12 cellular contexts compared by ENCODE assay signal in the genomic region with DNA sequence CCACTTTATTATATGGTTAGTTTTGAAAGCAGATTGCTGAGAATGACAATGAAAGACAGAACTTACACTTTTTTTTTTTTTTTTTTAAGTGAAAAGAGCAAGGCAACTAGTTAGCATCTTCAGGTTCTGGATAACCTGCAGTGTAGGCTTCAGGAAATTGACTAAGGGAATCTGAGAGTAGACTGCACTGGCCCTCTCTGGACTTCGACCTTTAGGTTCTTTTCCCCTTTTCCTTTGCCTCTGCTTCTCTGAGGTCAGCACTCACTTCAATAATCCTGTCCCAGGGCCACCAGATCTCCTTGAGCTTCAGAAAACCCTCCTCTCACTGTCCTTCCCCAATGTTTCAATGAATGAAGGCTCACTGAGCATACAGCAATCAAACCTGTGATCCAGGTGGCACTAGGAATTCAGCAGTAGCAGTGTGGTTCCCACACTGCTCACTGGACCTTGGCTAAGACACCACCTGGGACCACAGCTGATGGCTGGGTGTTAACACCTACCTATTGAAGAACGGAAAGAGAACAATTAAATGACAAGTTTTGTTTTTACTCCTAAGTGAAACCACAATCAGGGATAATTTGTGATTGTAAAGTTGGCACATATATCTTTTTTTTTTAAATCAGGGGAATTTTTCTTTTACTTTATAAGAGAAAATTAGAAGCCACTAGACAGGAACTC.
DNase-seq lines count a peak whose midpoint lies in the region; ATAC-seq and TF ChIP-seq lines count a peak whose summit lies in the region.
"Had no signal": no experiment of that assay in that cellular context is flagged by ENCODE, and none has a peak within 500 bp of the region (broad histone marks: within the 10 kb centered on the region; RNA-seq: fewer than 3 reads in every experiment).

No MANE protein-coding gene starts in this region.

- H3K27ac ChIP-seq in CD8-positive, alpha-beta T cell (ENCODE audit: low read depth, low read length), result no peak overlapping the region
- no peak overlapping the region for H3K27ac ChIP-seq in RWPE1
- H3K27ac ChIP-seq: neutrophil had no signal

- H3K9me3 ChIP-seq in CD8-positive, alpha-beta T cell (ENCODE audit: low read length), result no peaks in the 10 kb centered on the region
- H3K9me3 ChIP-seq: neutrophil had no signal

- 76 to 79% methylated on average over 2 of the region's 2 CpGs for WGBS in lower leg skin, 2 donors

- H3K4me3 Mint-ChIP-seq in CD8-positive, alpha-beta T cell, result no peak overlapping the region
- H3K4me3 Mint-ChIP-seq in activated T-helper 17 cell treated with anti-CD3 and anti-CD28 coated beads, Interleukin-2, amount 50 U/mL, for 72 hours, result peak overlapping the region; percentile 44
- H3K4me3 Mint-ChIP-seq: brain had no signal

- TF ChIP-seq CTCF in CD8-positive, alpha-beta T cell (IDR thresholded peaks at IDR 0.05), result no peak
- TF ChIP-seq CTCF in lower leg skin (IDR thresholded peaks at IDR 0.05) (no peak), RWPE1 (conservative IDR thresholded peaks at IDR 0.05; ENCODE audit: low read depth) (no peak)

- H3K4me1 ChIP-seq in CD8-positive, alpha-beta T cell (ENCODE audit: insufficient read depth, low read length), result peaks cover 24% of the 10 kb centered on the region

- DNase-seq in CD8-positive, alpha-beta T cell, result no peak
- DNase-seq in lower leg skin (ENCODE audit: low spot score in 2 of 2) (no peak), left colon (no peak), RWPE1 (ENCODE audit: low spot score) (no peak), activated gamma-delta T cell treated with Interleukin-2 at 50 U/mL for 16 hours (no peak)
- DNase-seq: DMS 273 treated with DMSO at 0.1 percent for 48 hours, NCI-H2227 treated with DMSO at 0.1 percent for 48 hours had no signal

- TF ChIP-seq POLR2A in lower leg skin (IDR thresholded peaks at IDR 0.05), result no peak

- no peak overlapping the region for H3K4me3 ChIP-seq in CD8-positive, alpha-beta T cell (ENCODE audit: low read depth, low read length)
- no peak overlapping the region for H3K4me3 ChIP-seq in lower leg skin (ENCODE audit: low read depth, poor library complexity, severe bottlenecking)

- peak; percentile 20 for ATAC-seq in CD8-positive, alpha-beta T cell
- ATAC-seq in GM19025 (IDR thresholded peaks at IDR 0.05; ENCODE audit: low read depth, unreplicated experiment) (peak; percentile 76), HG02973 (IDR thresholded peaks at IDR 0.05; ENCODE audit: unreplicated experiment) (peak; percentile 67), left colon (no peak)
- ATAC-seq in activated T-helper 17 cell treated with anti-CD3 and anti-CD28 coated beads, Interleukin-2, amount 50 U/mL, for 72 hours (replicated peaks), result peak; percentile 69

- no peaks in the 10 kb centered on the region for H3K27me3 ChIP-seq in CD8-positive, alpha-beta T cell (ENCODE audit: insufficient read depth, low read length)

- no peaks in the 10 kb centered on the region for H3K36me3 Mint-ChIP-seq in CD8-positive, alpha-beta T cell
- no peaks in the 10 kb centered on the region for H3K36me3 Mint-ChIP-seq in activated T-helper 17 cell treated with anti-CD3 and anti-CD28 coated beads, Interleukin-2, amount 50 U/mL, for 72 hours (ENCODE audit: low read depth)
- H3K36me3 Mint-ChIP-seq: brain had no signal

- peak overlapping the region; percentile 70 for H3K27ac Mint-ChIP-seq in CD8-positive, alpha-beta T cell
- peak overlapping the region; percentile 39 for H3K27ac Mint-ChIP-seq in activated T-helper 17 cell treated with anti-CD3 and anti-CD28 coated beads, Interleukin-2, amount 50 U/mL, for 72 hours

- H3K9me3 Mint-ChIP-seq in CD8-positive, alpha-beta T cell, result peaks cover 3% of the 10 kb centered on the region
- no peaks in the 10 kb centered on the region for H3K9me3 Mint-ChIP-seq in activated T-helper 17 cell treated with anti-CD3 and anti-CD28 coated beads, Interleukin-2, amount 50 U/mL, for 72 hours

- CTCF ChIA-PET in CD8-positive, alpha-beta T cell (lab: Charles Lee), result interaction anchor here (0.7 kb wide), 1 partner anchor 147 kb away, joined by 4 read pairs; no protein-coding TSS in a partner anchor
- CTCF ChIA-PET in RWPE1 (lab: Yijun Ruan, JAX), result interaction anchor here (0.6 kb wide), 1 partner anchor 963 kb away, joined by 3 read pairs; no protein-coding TSS in a partner anchor

- H3K27me3 Mint-ChIP-seq in CD8-positive, alpha-beta T cell (ENCODE audit: low read depth), result no peaks in the 10 kb centered on the region
- no peaks in the 10 kb centered on the region for H3K27me3 Mint-ChIP-seq in activated T-helper 17 cell treated with anti-CD3 and anti-CD28 coated beads, Interleukin-2, amount 50 U/mL, for 72 hours

- H3K36me3 ChIP-seq in CD8-positive, alpha-beta T cell (ENCODE audit: insufficient read depth, low read length), result no peaks in the 10 kb centered on the region
- H3K36me3 ChIP-seq: neutrophil had no signal

- intact Hi-C loops in CD8-positive, alpha-beta T cell (cut with DNase I, micrococcal nuclease), result no loop called here
- intact Hi-C loops in lower leg skin (cut with DNase I; ENCODE audit: low total_unique reads) (no loop called here), left colon (cut with DNase I, micrococcal nuclease) (no loop called here)

- POLR2A ChIA-PET in CD8-positive, alpha-beta T cell (lab: Charles Lee), result interaction anchor here (0.7 to 1.5 kb wide), 2 partner anchors 9 to 11 kb away, joined by 3 to 5 read pairs; no protein-coding TSS in a partner anchor
- POLR2A ChIA-PET in RWPE1 (lab: Yijun Ruan, JAX; ENCODE audit: low non-redundant PET), result no interaction called here

- H3K4me1 Mint-ChIP-seq in CD8-positive, alpha-beta T cell (ENCODE audit: low read depth), result peaks cover 25% of the 10 kb centered on the region
- H3K4me1 Mint-ChIP-seq in activated T-helper 17 cell treated with anti-CD3 and anti-CD28 coated beads, Interleukin-2, amount 50 U/mL, for 72 hours, result peaks cover 24% of the 10 kb centered on the region
- H3K4me1 Mint-ChIP-seq: brain had no signal
